Comparison of ENCODE assay signal across 20 cellular contexts in the genomic region with DNA sequence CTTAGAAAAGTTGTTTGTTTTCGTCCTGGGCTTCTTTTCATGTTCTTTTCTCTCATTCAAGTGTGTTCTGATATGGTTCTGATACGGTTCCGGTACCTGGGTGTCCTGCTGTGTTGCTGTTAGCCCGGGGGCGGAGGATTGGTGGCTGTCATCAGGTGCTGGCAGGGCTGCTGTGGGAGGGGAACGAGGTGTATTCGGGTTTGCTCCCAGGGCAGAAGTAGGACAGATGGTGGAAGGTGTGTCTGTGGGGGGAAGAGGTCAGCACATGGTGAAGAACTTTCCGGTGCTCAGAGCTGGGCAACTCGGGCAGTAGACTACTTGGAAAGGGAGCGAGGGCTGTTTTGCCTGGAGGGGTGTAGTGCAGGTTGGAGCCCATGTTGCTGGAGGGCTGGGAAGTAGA. TPM values are rescaled to one million over a fixed set of nuclear protein-coding genes. Genes with fewer than 3 reads are reported as not detected.
DNase-seq lines count a peak whose midpoint lies in the region; ATAC-seq, FAIRE-seq and TF ChIP-seq lines count a peak whose summit lies in the region.
"Had no signal": no experiment of that assay in that cellular context is flagged by ENCODE, and none has a peak within 500 bp of the region (broad histone marks: within the 10 kb centered on the region; RNA-seq: fewer than 3 reads in every experiment).

No MANE protein-coding gene starts in this region.

- no peak overlapping the region for H4K5ac ChIP-seq in H1 (ENCODE audit: insufficient read length, low read depth, low read length)

- no peak overlapping the region for H2AFZ ChIP-seq in H1 (ENCODE audit: low read length)

- TF ChIP-seq CTCF in Caco-2 (IDR thresholded peaks at IDR 0.05; ENCODE audit: insufficient read depth in 1 of 2, low read depth in 1 of 2, low read length in 1 of 2, severe bottlenecking in 1 of 2, unreplicated experiment in 1 of 2) (no peak), H1 (IDR thresholded peaks at IDR 0.05; ENCODE audit: control extremely low read depth in 1 of 3, insufficient read depth in 1 of 3, low read depth in 1 of 3, low read length in 3 of 3) (no peak), progenitor cell of endocrine pancreas (IDR thresholded peaks at IDR 0.05; ENCODE audit: unreplicated experiment) (no peak), uterus (IDR thresholded peaks at IDR 0.05) (no peak)

- no peaks in the 10 kb centered on the region for H3K9me3 ChIP-seq in Caco-2
- no peaks in the 10 kb centered on the region for H3K9me3 ChIP-seq in H1 (ENCODE audit: insufficient read depth in 2 of 2, low read depth in 1 of 2, low read length in 1 of 2)
- no peaks in the 10 kb centered on the region for H3K9me3 ChIP-seq in uterus
- H3K9me3 ChIP-seq: breast epithelium, gastrocnemius medialis, vagina had no signal

- H3K4ac ChIP-seq in H1 (replicated peaks; ENCODE audit: insufficient read length, low read depth, low read length) = no peak overlapping the region

- H4K91ac ChIP-seq in H1 (replicated peaks; ENCODE audit: insufficient read length, low read length) = no peak overlapping the region

- H2AK5ac ChIP-seq in H1 (ENCODE audit: low read depth, low read length) = peak overlapping the region; percentile 42; the same call in 1 of the 2 replicates

- no peak overlapping the region for H3K14ac ChIP-seq in H1 (ENCODE audit: insufficient read length)

- peaks cover 9% of the 10 kb centered on the region for H3K4me1 ChIP-seq in Caco-2
- peaks cover 0 to 7% (median 2%) of the 10 kb centered on the region in 4 experiments; a peak in 4 of 7 replicates for H3K4me1 ChIP-seq in H1 (replicated peaks in 1 of 4; ENCODE audit: control insufficient read depth in 3 of 4, insufficient read depth in 4 of 4, low read length in 3 of 4)
- H3K4me1 ChIP-seq in uterus = no peaks in the 10 kb centered on the region
- H3K4me1 ChIP-seq: breast epithelium had no signal

- H3K27me3 ChIP-seq in Caco-2 (replicated peaks; ENCODE audit: control insufficient read depth, insufficient read depth, low read length) (no peaks in the 10 kb centered on the region), H1 (replicated peaks in 1 of 4; ENCODE audit: control insufficient read depth in 3 of 4, extremely low read depth in 1 of 4, insufficient read depth in 3 of 4, low read length in 3 of 4) (no peaks in the 10 kb centered on the region), uterus (no peaks in the 10 kb centered on the region)
- H3K27me3 ChIP-seq: breast epithelium, gastrocnemius medialis, vagina had no signal

- no peak for TF ChIP-seq RAD21 in H1 (IDR thresholded peaks at IDR 0.05 in 1 of 2, conservative IDR thresholded peaks at IDR 0.05 in 1 of 2; ENCODE audit: low read depth in 2 of 2, low read length in 2 of 2)

- CTCF ChIA-PET in Caco-2 (lab: Charles Lee) = no interaction called here
- CTCF ChIA-PET in H1 (lab: Charles Lee; ENCODE audit: partially characterized antibody) = interaction anchor here (0.6 to 1.5 kb wide), 3 partner anchors 8 to 24 kb away, joined by 3 to 6 read pairs (median 4); no protein-coding TSS in a partner anchor

- H3K79me1 ChIP-seq in H1 (ENCODE audit: low read depth, low read length) = peaks cover 3% of the 10 kb centered on the region

- H3K27me3 Mint-ChIP-seq in Caco-2 (ENCODE audit: insufficient read depth, unreplicated experiment) (no peaks in the 10 kb centered on the region), progenitor cell of endocrine pancreas (peaks cover 7% of the 10 kb centered on the region)
- H3K27me3 Mint-ChIP-seq: activated naive CD8-positive, alpha-beta T cell treated with anti-CD3 and anti-CD28 coated beads, Interleukin-2, amount 50 U/mL, for 24 hours had no signal

- BruUV-seq in Caco-2 (replicated peaks; lab: Mats Ljungman, UMichigan) = no TSS peak

- ATAC-seq in HG02610 (IDR thresholded peaks at IDR 0.05; ENCODE audit: unreplicated experiment) = no peak
- ATAC-seq: activated CD4-positive, CD25-positive, alpha-beta regulatory T cell treated with anti-CD3 and anti-CD28 coated beads, Interleukin-2, amount 50 U/mL, for 24 hours; activated naive CD8-positive, alpha-beta T cell treated with anti-CD3 and anti-CD28 coated beads, Interleukin-2, amount 50 U/mL, for 24 hours; gastrocnemius medialis had no signal

- H3K27ac ChIP-seq in H1 (ENCODE audit: low read depth, low read length) (no peak overlapping the region), uterus (no peak overlapping the region)
- H3K27ac ChIP-seq: breast epithelium, gastrocnemius medialis had no signal

- no peaks in the 10 kb centered on the region for H3K9me3 Mint-ChIP-seq in Caco-2 (ENCODE audit: unreplicated experiment)
- no peaks in the 10 kb centered on the region for H3K9me3 Mint-ChIP-seq in progenitor cell of endocrine pancreas (ENCODE audit: low read depth)
- H3K9me3 Mint-ChIP-seq: activated naive CD8-positive, alpha-beta T cell treated with anti-CD3 and anti-CD28 coated beads, Interleukin-2, amount 50 U/mL, for 24 hours; activated T-helper 1 cell treated with anti-CD3 and anti-CD28 coated beads, Interleukin-12 subunit alpha, Interleukin-12 subunit beta, Interleukin-2, Interleukin-4 antibody, amounts not matched to agents 30 ng/mL and 10 ng/mL and 1 ng/mL, durations not matched to agents 14 hours and 24 hours and 36 hours; HFFc6 had no signal

- peaks cover 0 to 3% of the 10 kb centered on the region in 2 experiments; a peak in 1 of 4 replicates for H3K79me2 ChIP-seq in H1 (ENCODE audit: control insufficient read depth in 1 of 2, insufficient read depth in 2 of 2, low read length in 2 of 2)

- no peak overlapping the region for H4K8ac ChIP-seq in H1 (ENCODE audit: extremely low read depth, insufficient read depth, low read length)

- 78% methylated on average over 10 of the region's 10 CpGs; no CpG with 5 or more reads in 1 of the 2 experiments for WGBS in H1 (ENCODE audit: extremely low coverage in 1 of 2, insufficient coverage in 1 of 2, insufficient read length in 1 of 2, insufficient replicate concordance in 2 of 2, low coverage in 1 of 2, low lambda C conversion rate in 2 of 2, missing lambda C conversion rate in 1 of 2), 2 experiments

- peak overlapping the region; percentile 89; the same call in 1 of the 2 replicates for H2BK12ac ChIP-seq in H1 (ENCODE audit: low read depth, low read length)

- no peaks in the 10 kb centered on the region; the same call in 1 of the 2 replicates for H3K23me2 ChIP-seq in H1 (ENCODE audit: low read depth, low read length)

- no peak overlapping the region for H2BK120ac ChIP-seq in H1 (replicated peaks; ENCODE audit: low read depth, low read length)

- no peak overlapping the region for H3K4me2 ChIP-seq in H1 (ENCODE audit: insufficient read depth in 1 of 2, low read depth in 2 of 2, low read length in 2 of 2)

- POLR2A ChIA-PET in Caco-2 (lab: Charles Lee) = no interaction called here
- POLR2A ChIA-PET in H1 (lab: Charles Lee; ENCODE audit: partially characterized antibody) = interaction anchor here (0.6 to 0.9 kb wide), 2 partner anchors 19 to 23 kb away, joined by 3 to 6 read pairs; a partner anchor contains a TSS

- no peaks in the 10 kb centered on the region for H3K36me3 Mint-ChIP-seq in Caco-2 (ENCODE audit: insufficient read depth, unreplicated experiment)
- no peaks in the 10 kb centered on the region for H3K36me3 Mint-ChIP-seq in progenitor cell of endocrine pancreas (ENCODE audit: insufficient read depth)

- no peak overlapping the region for H3K18ac ChIP-seq in H1 (ENCODE audit: extremely low read depth, low read length)

- H3K4me3 ChIP-seq in Caco-2 (ENCODE audit: low read depth, low read length) (no peak overlapping the region), H1 (ENCODE audit: extremely low read depth in 1 of 4, insufficient read depth in 2 of 4, low read depth in 3 of 4, low read length in 4 of 4) (no peak overlapping the region), uterus (no peak overlapping the region)
- H3K4me3 ChIP-seq: breast epithelium, gastrocnemius medialis, vagina had no signal

- TF ChIP-seq EP300 in H1 (IDR thresholded peaks at IDR 0.05; ENCODE audit: borderline replicate concordance in 1 of 2, low read depth in 2 of 2, low read length in 2 of 2) = no peak

- H3K9ac ChIP-seq in H1 (replicated peaks in 1 of 4; ENCODE audit: extremely low read depth in 1 of 4, low read depth in 3 of 4, low read length in 3 of 4) = no peak overlapping the region; a peak in 1 of 7 replicates

- DNase-seq in Caco-2 = no peak
- DNase-seq in NCI-H524 (lab: John Stamatoyannopoulos, UW) = peak; percentile 28 to 57
- no peak for DNase-seq in H1 (ENCODE audit: low read depth in 1 of 2, low spot score in 2 of 2)
- no peak for DNase-seq in progenitor cell of endocrine pancreas (ENCODE audit: low spot score, unreplicated experiment)
- DNase-seq in uterus = no peak
- DNase-seq in NCI-H345 (lab: John Stamatoyannopoulos, UW) = no peak
- DNase-seq: activated naive CD8-positive, alpha-beta T cell treated with anti-CD3 and anti-CD28 coated beads, Interleukin-2, amount 50 U/mL, for 24 hours; AML-193; gastrocnemius medialis; GDM1; HFFc6; NCI-H146; NCI-H226; T-helper 2 cell had no signal

- peak overlapping the region; percentile 37 for H3K27ac Mint-ChIP-seq in Caco-2 (ENCODE audit: unreplicated experiment)
- H3K27ac Mint-ChIP-seq in progenitor cell of endocrine pancreas = peak overlapping the region; percentile 79
- H3K27ac Mint-ChIP-seq: activated naive CD8-positive, alpha-beta T cell treated with anti-CD3 and anti-CD28 coated beads, Interleukin-2, amount 50 U/mL, for 24 hours; activated T-helper 1 cell treated with anti-CD3 and anti-CD28 coated beads, Interleukin-12 subunit alpha, Interleukin-12 subunit beta, Interleukin-2, Interleukin-4 antibody, amounts not matched to agents 30 ng/mL and 10 ng/mL and 1 ng/mL, durations not matched to agents 14 hours and 24 hours and 36 hours; HFFc6 had no signal

- peak overlapping the region; percentile 52; the same call in 1 of the 2 replicates for H2BK20ac ChIP-seq in H1 (ENCODE audit: low read length)

- H2BK5ac ChIP-seq in H1 (ENCODE audit: low read depth, low read length) = 0 out of 2 replicates have a peak overlapping the region, but pooled peaks have one; percentile 13

- no peak overlapping the region for H3K23ac ChIP-seq in H1 (ENCODE audit: insufficient read length)

- H2BK15ac ChIP-seq in H1 (ENCODE audit: low read length) = 0 out of 2 replicates have a peak overlapping the region, but pooled peaks have one; percentile 49

- H3K4me1 Mint-ChIP-seq in Caco-2 (ENCODE audit: low read depth, unreplicated experiment) = peaks cover 17% of the 10 kb centered on the region
- H3K4me1 Mint-ChIP-seq in progenitor cell of endocrine pancreas (ENCODE audit: low read depth) = peaks cover 35% of the 10 kb centered on the region

- H3K36me3 ChIP-seq in Caco-2 (ENCODE audit: control insufficient read depth, insufficient read depth, low read length) (no peaks in the 10 kb centered on the region), H1 (ENCODE audit: control insufficient read depth in 2 of 4, insufficient read depth in 4 of 4, low read length in 3 of 4) (no peaks in the 10 kb centered on the region), uterus (no peaks in the 10 kb centered on the region)
- H3K36me3 ChIP-seq: breast epithelium, gastrocnemius medialis, vagina had no signal

- FAIRE-seq in H1 (lab: Jason Lieb, UNC) = no peak
- FAIRE-seq: HTR-8/SVneo had no signal

- no peaks in the 10 kb centered on the region for H4K20me1 ChIP-seq in H1 (replicated peaks in 1 of 2; ENCODE audit: control insufficient read depth in 1 of 2, insufficient read depth in 2 of 2, low read length in 2 of 2)

- no peak overlapping the region for H3K56ac ChIP-seq in H1 (replicated peaks; ENCODE audit: insufficient read length, low read depth, low read length)

- intact Hi-C loops in Caco-2 (cut with micrococcal nuclease; ENCODE audit: unreplicated experiment) = no loop called here
- intact Hi-C loops in uterus (cut with DNase I; ENCODE audit: low total_unique reads) = no loop called here

- TF ChIP-seq POLR2A in H1 (IDR thresholded peaks at IDR 0.05; ENCODE audit: control extremely low read depth in 1 of 2, low read depth in 2 of 2, low read length in 2 of 2) (no peak), uterus (IDR thresholded peaks at IDR 0.05) (no peak)

- no peak overlapping the region for H3K4me3 Mint-ChIP-seq in Caco-2 (ENCODE audit: unreplicated experiment)
- no peak overlapping the region for H3K4me3 Mint-ChIP-seq in progenitor cell of endocrine pancreas (ENCODE audit: low read depth)
- H3K4me3 Mint-ChIP-seq: activated naive CD8-positive, alpha-beta T cell treated with anti-CD3 and anti-CD28 coated beads, Interleukin-2, amount 50 U/mL, for 24 hours; activated T-helper 1 cell treated with anti-CD3 and anti-CD28 coated beads, Interleukin-12 subunit alpha, Interleukin-12 subunit beta, Interleukin-2, Interleukin-4 antibody, amounts not matched to agents 30 ng/mL and 10 ng/mL and 1 ng/mL, durations not matched to agents 14 hours and 24 hours and 36 hours; HFFc6 had no signal

RNA-seq across cellular contexts. Expression of a gene that starts 17.1 kb away (rescaled TPM):
- total RNA-seq in Caco-2 (2022) = 4.7 and 4.8 TPM in 2 replicates
- 11.0 and 11.2 TPM in 2 replicates for total RNA-seq in H1 (2021; fragmentation: NEBNext Ultra II Directional; extraction: Animal tissue kit (Norgen Biotek cat#: 25700))
- polyA plus RNA-seq in H1 (2011; rRNA removed) = 16.2 and 22.7 TPM in 2 replicates
- polyA plus RNA-seq in H1 (2011; cell fraction: cytosol; rRNA removed) = 13.3 TPM
- 17.4 TPM for polyA plus RNA-seq in H1 (2011; cell fraction: nucleus; rRNA removed)
- 7.2 to 10.5 TPM (median 8.4 TPM) in 4 replicates for polyA plus RNA-seq in H1 (2012, experiment 1 of 2)
- 10.9 TPM for polyA plus RNA-seq in H1 (2012, experiment 2 of 2)
- 7.5 TPM for polyA plus RNA-seq in H1 (2013, experiment 1 of 2)
- 6.5 TPM for polyA plus RNA-seq in H1 (2013, experiment 2 of 2)
- polyA minus RNA-seq in H1 (2011; rRNA and poly(A)+ RNA removed) = 11.2 and 14.3 TPM in 2 replicates
- polyA minus RNA-seq in H1 (2011; cell fraction: cytosol; rRNA and poly(A)+ RNA removed) = 8.8 TPM
- 13.0 TPM for polyA minus RNA-seq in H1 (2011; cell fraction: nucleus; rRNA and poly(A)+ RNA removed)
- total RNA-seq in progenitor cell of endocrine pancreas = 8.7 and 10.6 TPM in 2 replicates
- 10 to 100 TPM in 3 of 4 donors, 1 to 10 TPM in 1; 2.6 to 53.8 (median 14.5) TPM for total RNA-seq in uterus

Comparison
In these comparisons a context has a peak if more than half of its experiments do, and no peak if none do; other contexts are left out.
1. DNase-seq: peak in NCI-H524 (2 of 2); none in Caco-2 (0 of 2), H1 (0 of 2), progenitor cell of endocrine pancreas (single experiment), uterus (0 of 2) and NCI-H345 (single experiment).